In genomic region chr3:196210673-196211556, GRCh38 we compare ENCODE assay signal across 1 cellular context.
TF ChIP-seq lines count a peak whose summit lies in the region.

Gene ZDHHC19, minus strand, starts transcription at chr3:196211400. Its CDS starts 85 bp downstream, at chr3:196211315.

TF ChIP-seq in SK-N-SH treated with all-trans-retinoic acid at 6 μM for 48 hours, 23 proteins besides CTCF, POLR2A, EP300 and RAD21 (continued from another document):
- no peak for TF ChIP-seq RARB (CRISPR knock-in tag; IDR thresholded peaks at IDR 0.05)
